Comparison of ENCODE assay signal across 21 cellular contexts in genomic region chr1:9746651-9747050, GRCh38.
DNase-seq lines count a peak whose midpoint lies in the region; ATAC-seq and TF ChIP-seq lines count a peak whose summit lies in the region.
"Had no signal": no experiment of that assay in that cellular context is flagged by ENCODE, and none has a peak within 500 bp of the region (broad histone marks: within the 10 kb centered on the region; RNA-seq: fewer than 3 reads in every experiment).

No MANE protein-coding gene starts in this region.

- in situ Hi-C loops in GM23248 (cut with MboI), result no loop called here

- no peak for DNase-seq in GM23248
- DNase-seq in NCI-H2029 treated with DMSO at 0.1 percent for 48 hours (lab: John Stamatoyannopoulos, UW), result peak; percentile 59
- peak; percentile 16 for DNase-seq in amniotic epithelial cell (ENCODE audit: low read depth)
- DNase-seq in retinal pigment epithelial cell (ENCODE audit: low read depth), result peak; percentile 8
- no peak for DNase-seq in CD4-positive, alpha-beta T cell
- DNase-seq in stimulated activated CD8-positive, alpha-beta memory T cell treated with anti-CD3 and anti-CD28 coated beads, Interleukin-4, amount 100 ng/mL, for 48 hours, result no peak
- no peak for DNase-seq in activated CD4-positive, alpha-beta T cell treated with anti-CD3 and anti-CD28 coated beads, Interleukin-2, amount 10 ng/mL, durations not matched to agents 24 days and 14 days
- DNase-seq: Caco-2; CD8-positive, alpha-beta T cell; H7; IMR-90; KG1; NCI-H1092; NCI-H1436; NCI-H187; NCI-H2107; NCI-H526 treated with DMSO at 0.1 percent for 48 hours; Right ventricle myocardium superior; RPMI8226 had no signal

- H3K27ac Mint-ChIP-seq in CD4-positive, alpha-beta T cell, result no peak overlapping the region
- no peak overlapping the region for H3K27ac Mint-ChIP-seq in activated CD4-positive, alpha-beta T cell treated with anti-CD3 and anti-CD28 coated beads, Interleukin-2, amount 10 ng/mL, durations not matched to agents 24 days and 14 days
- H3K27ac Mint-ChIP-seq: CD8-positive, alpha-beta T cell had no signal

- no peaks in the 10 kb centered on the region for H4K20me1 ChIP-seq in GM23248 (ENCODE audit: insufficient read depth)
- H4K20me1 ChIP-seq: BLaER1 had no signal

- no peaks in the 10 kb centered on the region for H3K27me3 ChIP-seq in GM23248 (replicated peaks; ENCODE audit: insufficient read depth)
- H3K27me3 ChIP-seq in CD4-positive, alpha-beta T cell (ENCODE audit: control insufficient read depth, insufficient read depth, low read length), result no peaks in the 10 kb centered on the region
- H3K27me3 ChIP-seq: BLaER1, SJSA1 had no signal

- CTCF ChIA-PET in CD4-positive, alpha-beta T cell (lab: Charles Lee), result no interaction called here

- 0 out of 2 replicates have a peak, but pooled peaks cover 5% of the 10 kb centered on the region for H3F3A ChIP-seq in GM23248 (ENCODE audit: insufficient read depth)

- POLR2A ChIA-PET in CD4-positive, alpha-beta T cell (lab: Charles Lee), result interaction anchor here (0.6 kb wide), 1 partner anchor 144 kb away, joined by 3 read pairs; no protein-coding TSS in a partner anchor

- no peaks in the 10 kb centered on the region for H3K79me2 ChIP-seq in GM23248 (ENCODE audit: insufficient read depth)

- TF ChIP-seq CTCF in retinal pigment epithelial cell (conservative IDR thresholded peaks at IDR 0.05; ENCODE audit: low read depth, low read length), result no peak
- no peak for TF ChIP-seq CTCF in CD4-positive, alpha-beta T cell (IDR thresholded peaks at IDR 0.05)

- no peak overlapping the region for H3K4me2 ChIP-seq in GM23248 (ENCODE audit: unreplicated experiment)
- H3K4me2 ChIP-seq: BLaER1 had no signal

- no peaks in the 10 kb centered on the region for H3K27me3 Mint-ChIP-seq in CD4-positive, alpha-beta T cell
- H3K27me3 Mint-ChIP-seq in activated CD4-positive, alpha-beta T cell treated with anti-CD3 and anti-CD28 coated beads, Interleukin-2, amount 10 ng/mL, durations not matched to agents 24 days and 14 days, result no peaks in the 10 kb centered on the region

- H3K27ac ChIP-seq in GM23248, result peak overlapping the region; percentile 14; the same call in 1 of the 2 replicates
- H3K27ac ChIP-seq in CD4-positive, alpha-beta T cell (ENCODE audit: low read depth, low read length), result no peak overlapping the region
- H3K27ac ChIP-seq: BLaER1, SJSA1 had no signal

- no peaks in the 10 kb centered on the region for H3K4me1 Mint-ChIP-seq in CD4-positive, alpha-beta T cell (ENCODE audit: low read depth)
- no peaks in the 10 kb centered on the region for H3K4me1 Mint-ChIP-seq in activated CD4-positive, alpha-beta T cell treated with anti-CD3 and anti-CD28 coated beads, Interleukin-2, amount 10 ng/mL, durations not matched to agents 24 days and 14 days

- intact Hi-C loops in CD4-positive, alpha-beta T cell (cut with DNase I, micrococcal nuclease), result no loop called here
- intact Hi-C loops in activated CD4-positive, alpha-beta T cell treated with anti-CD3 and anti-CD28 coated beads, Interleukin-2, amount 10 ng/mL, durations not matched to agents 24 days and 14 days (cut with micrococcal nuclease), result no loop called here

- H3K9me3 ChIP-seq in GM23248 (ENCODE audit: low read depth), result no peaks in the 10 kb centered on the region
- H3K9me3 ChIP-seq in CD4-positive, alpha-beta T cell (ENCODE audit: control insufficient read depth, low read length), result no peaks in the 10 kb centered on the region
- H3K9me3 ChIP-seq: BLaER1, Caco-2, SJSA1 had no signal

- H3K36me3 ChIP-seq in GM23248 (ENCODE audit: low read depth), result peaks cover 22% of the 10 kb centered on the region

- H3K4me3 Mint-ChIP-seq in CD4-positive, alpha-beta T cell, result no peak overlapping the region
- no peak overlapping the region for H3K4me3 Mint-ChIP-seq in activated CD4-positive, alpha-beta T cell treated with anti-CD3 and anti-CD28 coated beads, Interleukin-2, amount 10 ng/mL, durations not matched to agents 24 days and 14 days
- H3K4me3 Mint-ChIP-seq: CD8-positive, alpha-beta T cell had no signal

- WGBS in GM23248 (ENCODE audit: low coverage in 1 of 2, low lambda C conversion rate in 2 of 2, missing lambda C conversion rate in 2 of 2), 2 experiments, result 91 to 92% methylated on average over 7 of the region's 7 CpGs

- no peaks in the 10 kb centered on the region for H3K9me3 Mint-ChIP-seq in CD4-positive, alpha-beta T cell
- no peaks in the 10 kb centered on the region for H3K9me3 Mint-ChIP-seq in activated CD4-positive, alpha-beta T cell treated with anti-CD3 and anti-CD28 coated beads, Interleukin-2, amount 10 ng/mL, durations not matched to agents 24 days and 14 days
- H3K9me3 Mint-ChIP-seq: CD8-positive, alpha-beta T cell had no signal

- no peaks in the 10 kb centered on the region for H3K4me1 ChIP-seq in GM23248 (ENCODE audit: insufficient read depth)
- H3K4me1 ChIP-seq: BLaER1, Caco-2, SJSA1 had no signal

- no peak for ATAC-seq in CD4-positive, alpha-beta T cell (ENCODE audit: poor library complexity)
- ATAC-seq: CD8-positive, alpha-beta T cell had no signal

- peaks cover 70% of the 10 kb centered on the region for H3K36me3 Mint-ChIP-seq in CD4-positive, alpha-beta T cell (ENCODE audit: low read depth)
- peaks cover 50% of the 10 kb centered on the region for H3K36me3 Mint-ChIP-seq in activated CD4-positive, alpha-beta T cell treated with anti-CD3 and anti-CD28 coated beads, Interleukin-2, amount 10 ng/mL, durations not matched to agents 24 days and 14 days (ENCODE audit: low read depth)

- no peak overlapping the region for H3K4me3 ChIP-seq in GM23248
- no peak overlapping the region for H3K4me3 ChIP-seq in retinal pigment epithelial cell (ENCODE audit: low read length)
- H3K4me3 ChIP-seq: BLaER1, SJSA1 had no signal

- no peaks in the 10 kb centered on the region for H3K9me2 ChIP-seq in GM23248 (ENCODE audit: insufficient read depth)

- H2AFZ ChIP-seq in GM23248, result no peak overlapping the region

- H3K9ac ChIP-seq in GM23248, result no peak overlapping the region
- H3K9ac ChIP-seq: BLaER1 had no signal

Comparison
In these comparisons a context has a peak if more than half of its experiments do, and no peak if none do; other contexts are left out.
1. DNase-seq: peak in NCI-H2029 treated with DMSO at 0.1 percent for 48 hours (single experiment), amniotic epithelial cell (single experiment) and retinal pigment epithelial cell (single experiment); none in GM23248 (single experiment), CD4-positive, alpha-beta T cell (0 of 10), stimulated activated CD8-positive, alpha-beta memory T cell treated with anti-CD3 and anti-CD28 coated beads, Interleukin-4, amount 100 ng/mL, for 48 hours (single experiment) and activated CD4-positive, alpha-beta T cell treated with anti-CD3 and anti-CD28 coated beads, Interleukin-2, amount 10 ng/mL, durations not matched to agents 24 days and 14 days (single experiment).